ENCODE assay signal across 11 cellular contexts in genomic region chr12:91947459-91947858, GRCh38.
A peak's percentile ranks its signal among the peaks of the same experiment; 100 is the strongest.
DNase-seq lines count a peak whose midpoint lies in the region; ATAC-seq and TF ChIP-seq lines count a peak whose summit lies in the region.
"Had no signal": no experiment of that assay in that cellular context is flagged by ENCODE, and none has a peak within 500 bp of the region (broad histone marks: within the 10 kb centered on the region; RNA-seq: fewer than 3 reads in every experiment).

No MANE protein-coding gene starts in this region.

- WGBS in heart right ventricle, 2 donors = 87 to 96% methylated on average over 5 of the region's 5 CpGs

- intact Hi-C loops in activated B cell treated with CpG ODN at 0.5 μM for 24 hours (cut with micrococcal nuclease) (no loop called here), heart right ventricle (cut with DNase I) (no loop called here)

- H3K4me3 Mint-ChIP-seq in activated B cell treated with CpG ODN at 0.5 μM for 24 hours = no peak overlapping the region

- no peaks in the 10 kb centered on the region for H3K36me3 Mint-ChIP-seq in activated B cell treated with CpG ODN at 0.5 μM for 24 hours (ENCODE audit: low read depth)

- no peak for TF ChIP-seq CTCF in activated B cell treated with CpG ODN at 0.5 μM for 24 hours (IDR thresholded peaks at IDR 0.05)
- TF ChIP-seq CTCF in heart right ventricle (IDR thresholded peaks at IDR 0.05) = no peak

- peaks cover 0 to 7% (median 0%) of the 10 kb centered on the region in 9 donors for H3K4me1 ChIP-seq in heart right ventricle

- H3K9me3 Mint-ChIP-seq in activated B cell treated with CpG ODN at 0.5 μM for 24 hours = no peaks in the 10 kb centered on the region

- peak overlapping the region; percentile 60 for H3K27ac Mint-ChIP-seq in activated B cell treated with CpG ODN at 0.5 μM for 24 hours

- H3K36me3 ChIP-seq in heart right ventricle = no peaks in the 10 kb centered on the region

- POLR2A ChIA-PET in activated B cell treated with CpG ODN at 0.5 μM for 24 hours (lab: Charles Lee) = no interaction called here

- DNase-seq in activated B cell treated with CpG ODN at 0.5 μM for 24 hours (no peak), NCI-H82 treated with DMSO at 0.1 percent for 48 hours (lab: John Stamatoyannopoulos, UW; ENCODE audit: unreplicated experiment) (no peak), heart right ventricle (no peak), NCI-H510A treated with DMSO at 0.1 percent for 48 hours (lab: John Stamatoyannopoulos, UW) (no peak), activated gamma-delta T cell (lab: John Stamatoyannopoulos, UW) (no peak)
- DNase-seq: stimulated activated CD8-positive, alpha-beta memory T cell treated with anti-CD3 and anti-CD28 coated beads, Interleukin-4, amount 100 ng/mL, for 48 hours had no signal

- H3K27me3 Mint-ChIP-seq in activated B cell treated with CpG ODN at 0.5 μM for 24 hours = peaks cover 2% of the 10 kb centered on the region

- H3K9me3 ChIP-seq in heart right ventricle = no peaks in the 10 kb centered on the region

- H3K27ac ChIP-seq in heart right ventricle = no peak overlapping the region
- H3K27ac ChIP-seq: epithelial cell of prostate, skin epidermis had no signal

- H3K4me1 Mint-ChIP-seq in activated B cell treated with CpG ODN at 0.5 μM for 24 hours = peaks cover 20% of the 10 kb centered on the region

- ATAC-seq in GM18498 (IDR thresholded peaks at IDR 0.05; ENCODE audit: unreplicated experiment) (peak; percentile 83), GM21360 (IDR thresholded peaks at IDR 0.05; ENCODE audit: unreplicated experiment) (peak; percentile 85), HG03139 (IDR thresholded peaks at IDR 0.05; ENCODE audit: unreplicated experiment) (peak; percentile 67), activated B cell treated with CpG ODN at 0.5 μM for 24 hours (ENCODE audit: low read depth) (peak; percentile 71), heart right ventricle (no peak)

- no peaks in the 10 kb centered on the region for H3K27me3 ChIP-seq in heart right ventricle

- no peak overlapping the region for H3K4me3 ChIP-seq in heart right ventricle
- H3K4me3 ChIP-seq: skin epidermis had no signal

- CTCF ChIA-PET in activated B cell treated with CpG ODN at 0.5 μM for 24 hours (lab: Charles Lee) = interaction anchor here (1.1 kb wide), 1 partner anchor 136 kb away, joined by 3 read pairs; no protein-coding TSS in a partner anchor

Comparison
In these comparisons a context has a peak if more than half of its experiments do, and no peak if none do; other contexts are left out.
1. ATAC-seq: peak in GM18498 (single experiment), GM21360 (single experiment), HG03139 (single experiment) and activated B cell treated with CpG ODN at 0.5 μM for 24 hours (single experiment); none in heart right ventricle (0 of 8).